Comparison of ENCODE assay signal across 8 cellular contexts in genomic region chr3:58630081-58630709, GRCh38. TPM values are rescaled to one million over a fixed set of nuclear protein-coding genes. Genes with fewer than 3 reads are reported as not detected.
DNase-seq lines count a peak whose midpoint lies in the region; ATAC-seq and TF ChIP-seq lines count a peak whose summit lies in the region.

No MANE protein-coding gene starts in this region.

- intact Hi-C loops in mammary epithelial cell (cut with micrococcal nuclease): loop anchor here (1.0 to 5.0 kb wide), 7 partner anchors 62 to 323 kb away; partner anchors contain the start of genes HTD2, PDHB and RPP14

- no TSS peak for BruUV-seq in mammary epithelial cell (replicated peaks; lab: Mats Ljungman, UMichigan)

- DNase-seq in NCI-H510A treated with DMSO at 0.1 percent for 48 hours (lab: John Stamatoyannopoulos, UW): peak; percentile 35
- DNase-seq in NCI-H510A (lab: John Stamatoyannopoulos, UW): no peak
- peak; percentile 64 for DNase-seq in NB4 (ENCODE audit: low read depth)
- peak; percentile 78 for DNase-seq in WERI-Rb-1
- peak; percentile 43 for DNase-seq in mammary epithelial cell
- peak; percentile 77 for DNase-seq in islet precursor cell
- DNase-seq in stimulated activated CD4-positive, alpha-beta T cell treated with anti-CD3 and anti-CD28 coated beads, Interleukin-1b, Interleukin-23, amount 100 ng/mL, for 4 hours (ENCODE audit: low read depth in 2 of 2): peak; percentile 32 to 60

- H3K36me3 ChIP-seq in WERI-Rb-1 (no peaks in the 10 kb centered on the region), mammary epithelial cell (ENCODE audit: insufficient read depth, low read length) (no peaks in the 10 kb centered on the region)

- H4K20me1 ChIP-seq in mammary epithelial cell (ENCODE audit: insufficient read depth, low read length): no peaks in the 10 kb centered on the region

- WGBS in mammary epithelial cell (ENCODE audit: low coverage, missing lambda C conversion rate): 9% methylated on average over 9 of the region's 9 CpGs

- in situ Hi-C loops in mammary epithelial cell (cut with MboI; ENCODE audit: low sequenced_read_pairs in 2 of 2): no loop called here

- H3K27ac ChIP-seq in WERI-Rb-1 (no peak overlapping the region), mammary epithelial cell (ENCODE audit: insufficient read depth, low read depth, low read length) (no peak overlapping the region)

- peak; percentile 73 for TF ChIP-seq CTCF in NB4 (IDR thresholded peaks at IDR 0.05; ENCODE audit: low read depth, low read length)
- TF ChIP-seq CTCF in WERI-Rb-1 (IDR thresholded peaks at IDR 0.05; ENCODE audit: low read depth, low read length): peak; percentile 86
- peak; percentile 76 to 93 for TF ChIP-seq CTCF in mammary epithelial cell (conservative IDR thresholded peaks at IDR 0.05 in 1 of 2, IDR thresholded peaks at IDR 0.05 in 1 of 2; ENCODE audit: extremely low read depth in 1 of 2, insufficient read depth in 1 of 2, low read depth in 1 of 2, low read length in 2 of 2)

- CTCF ChIA-PET in mammary epithelial cell (lab: Charles Lee; ENCODE audit: low non-redundant PET): interaction anchor here (0.6 to 1.0 kb wide), 3 partner anchors 62 to 820 kb away, joined by 3 to 17 read pairs (median 3); partner anchors contain the start of genes HTD2 and RPP14

- H3K9ac ChIP-seq in mammary epithelial cell (ENCODE audit: insufficient read depth, low read length): no peak overlapping the region

- no peaks in the 10 kb centered on the region for H3K4me1 ChIP-seq in mammary epithelial cell (ENCODE audit: insufficient read depth, low read length)

- H3K4me2 ChIP-seq in mammary epithelial cell (ENCODE audit: insufficient read depth, low read depth, low read length): no peak overlapping the region

- H3K9me3 ChIP-seq in WERI-Rb-1 (ENCODE audit: severe bottlenecking) (no peaks in the 10 kb centered on the region), mammary epithelial cell (replicated peaks; ENCODE audit: insufficient read depth, low read length) (no peaks in the 10 kb centered on the region)

- no peak for TF ChIP-seq POLR2A in NB4 (IDR thresholded peaks at IDR 0.05; ENCODE audit: extremely low read depth, insufficient read length)

- H3K79me2 ChIP-seq in mammary epithelial cell (ENCODE audit: insufficient read depth, low read length): no peaks in the 10 kb centered on the region

- H3K27me3 ChIP-seq in WERI-Rb-1 (ENCODE audit: insufficient read depth, low read depth, severe bottlenecking) (no peaks in the 10 kb centered on the region), mammary epithelial cell (ENCODE audit: insufficient read depth, low read length) (peaks cover 2% of the 10 kb centered on the region)

- ATAC-seq in HG02610 (IDR thresholded peaks at IDR 0.05; ENCODE audit: unreplicated experiment): no peak

- H3K4me3 ChIP-seq in NB4 (ENCODE audit: low read depth, low read length) (no peak overlapping the region), WERI-Rb-1 (ENCODE audit: low read depth, low read length) (no peak overlapping the region), mammary epithelial cell (replicated peaks in 1 of 3; ENCODE audit: insufficient read depth in 1 of 3, low read depth in 2 of 3, low read length in 3 of 3) (no peak overlapping the region)

- dilution Hi-C loops in mammary epithelial cell (cut with HindIII; ENCODE audit: low sequenced_read_pairs): loop anchor here (25.0 kb wide), 1 partner anchor 1232 kb away; no protein-coding TSS in a partner anchor

- no peak overlapping the region for H2AFZ ChIP-seq in mammary epithelial cell (ENCODE audit: low read depth, low read length)

RNA-seq across cellular contexts. Expression of gene FAM3D, which starts 36.4 kb away (rescaled TPM):
- total RNA-seq in mammary epithelial cell: not detected
- not detected for polyA plus RNA-seq in mammary epithelial cell
- polyA minus RNA-seq in mammary epithelial cell: not detected

RNA-seq across cellular contexts. Expression of gene FAM107A, which starts 53.0 kb away (rescaled TPM):
- under 1 TPM in 1 of 2 donors, not detected in 1; under 0.01 TPM for total RNA-seq in mammary epithelial cell
- polyA plus RNA-seq in mammary epithelial cell: not detected
- polyA minus RNA-seq in mammary epithelial cell: not detected
